Comparison of ENCODE assay signal across 8 cellular contexts in genomic region chr1:10471411-10472219, GRCh38. TPM values are rescaled to one million over a fixed set of nuclear protein-coding genes. Genes with fewer than 3 reads are reported as not detected.
DNase-seq lines count a peak whose midpoint lies in the region; ATAC-seq and TF ChIP-seq lines count a peak whose summit lies in the region.

No MANE protein-coding gene starts in this region.

- POLR2A ChIA-PET in A673 (lab: Charles Lee; ENCODE audit: low non-redundant PET), result no interaction called here
- POLR2A ChIA-PET in T-cell (lab: Charles Lee), result no interaction called here

- H3K27ac ChIP-seq in A673 (ENCODE audit: low read depth, low read length, poor library complexity, severe bottlenecking), result peak overlapping the region; percentile 65
- peak overlapping the region; percentile 53 for H3K27ac ChIP-seq in fibroblast of lung (ENCODE audit: insufficient read depth, low read length)

- H3K4me3 ChIP-seq in A673 (ENCODE audit: low read depth, low read length, poor library complexity, severe bottlenecking), result peak overlapping the region; percentile 73
- peak overlapping the region; percentile 58 to 86 (median 72) for H3K4me3 ChIP-seq in fibroblast of lung (replicated peaks in 1 of 4; ENCODE audit: control extremely low read depth in 1 of 4, insufficient read depth in 1 of 4, low read depth in 3 of 4, low read length in 4 of 4)

- H4K20me1 ChIP-seq in fibroblast of lung (ENCODE audit: control insufficient read depth, extremely low read depth, insufficient read depth, low read length), result no peaks in the 10 kb centered on the region

- peak overlapping the region; percentile 88 for H2AFZ ChIP-seq in fibroblast of lung (ENCODE audit: low read length)

- DNase-seq in A673 (ENCODE audit: low spot score) (peak; percentile 67), T-cell (peak in 1 of 34 experiments; percentile 1), fibroblast of lung (ENCODE audit: low read depth in 2 of 2) (peak; percentile 42 to 48), progenitor cell of endocrine pancreas (ENCODE audit: low spot score, unreplicated experiment) (peak; percentile 18), NCI-H2029 treated with DMSO at 0.1 percent for 48 hours (lab: John Stamatoyannopoulos, UW) (no peak), NCI-H1417 treated with DMSO at 0.1 percent for 48 hours (lab: John Stamatoyannopoulos, UW) (no peak), NCI-H1048 (lab: John Stamatoyannopoulos, UW) (no peak)

- peaks cover 19% of the 10 kb centered on the region for H3K36me3 ChIP-seq in A673 (ENCODE audit: insufficient read depth, low read length, poor library complexity, severe bottlenecking)
- H3K36me3 ChIP-seq in fibroblast of lung (ENCODE audit: control insufficient read depth, insufficient read depth, low read length), result peaks cover 2% of the 10 kb centered on the region

- H3K9ac ChIP-seq in fibroblast of lung (ENCODE audit: insufficient read depth, low read length), result peak overlapping the region; percentile 50

- H3K9me3 ChIP-seq in A673 (ENCODE audit: low read depth, low read length, poor library complexity, severe bottlenecking) (no peaks in the 10 kb centered on the region), fibroblast of lung (ENCODE audit: control insufficient read depth, insufficient read depth, low read depth, low read length) (no peaks in the 10 kb centered on the region)

- peak overlapping the region; percentile 92 to 99 (median 94) for H3K4me3 Mint-ChIP-seq in T-cell
- peak overlapping the region; percentile 96 for H3K4me3 Mint-ChIP-seq in progenitor cell of endocrine pancreas (ENCODE audit: low read depth)

- CTCF ChIA-PET in A673 (lab: Charles Lee), result interaction anchor here (0.6 kb wide), 1 partner anchor 396 kb away, joined by 3 read pairs; no protein-coding TSS in a partner anchor
- CTCF ChIA-PET in T-cell (lab: Charles Lee), result no interaction called here

- ATAC-seq in GM19328 (IDR thresholded peaks at IDR 0.05; ENCODE audit: unreplicated experiment) (peak; percentile 3), T-cell (replicated peaks in 1 of 4) (peak; percentile 4 to 5 (median 4))

- no peaks in the 10 kb centered on the region for H3K27me3 ChIP-seq in A673 (replicated peaks; ENCODE audit: insufficient read depth, low read depth, low read length, poor library complexity)
- no peaks in the 10 kb centered on the region for H3K27me3 ChIP-seq in fibroblast of lung (ENCODE audit: control insufficient read depth, insufficient read depth, low read length)

- H3K27me3 Mint-ChIP-seq in T-cell (no peaks in the 10 kb centered on the region), progenitor cell of endocrine pancreas (no peaks in the 10 kb centered on the region)

- H3K4me1 ChIP-seq in A673 (ENCODE audit: insufficient read depth, low read length, poor library complexity, severe bottlenecking) (peaks cover 4% of the 10 kb centered on the region), fibroblast of lung (ENCODE audit: control insufficient read depth, extremely low read depth, insufficient read depth, low read length) (peaks cover 4% of the 10 kb centered on the region)

- H3K4me1 Mint-ChIP-seq in T-cell, result peaks cover 40 to 53% (median 40%) of the 10 kb centered on the region in 3 donors
- H3K4me1 Mint-ChIP-seq in progenitor cell of endocrine pancreas (ENCODE audit: low read depth), result peaks cover 16% of the 10 kb centered on the region

- H3K27ac Mint-ChIP-seq in T-cell (peak overlapping the region; percentile 85 to 93), progenitor cell of endocrine pancreas (peak overlapping the region; percentile 97)

- intact Hi-C loops in A673 (cut with micrococcal nuclease; ENCODE audit: unreplicated experiment), result loop anchor here (5.0 kb wide), 1 partner anchor 39 kb away; the partner anchor contains the start of gene CENPS

- TSS peak; percentile 73 for BruUV-seq in A673 (replicated peaks; lab: Mats Ljungman, UMichigan)

- H3K9me3 Mint-ChIP-seq in T-cell, result no peaks in the 10 kb centered on the region
- no peaks in the 10 kb centered on the region for H3K9me3 Mint-ChIP-seq in progenitor cell of endocrine pancreas (ENCODE audit: low read depth)

- TF ChIP-seq CTCF in A673 (conservative IDR thresholded peaks at IDR 0.05; ENCODE audit: low read depth, low read length), result no peak
- TF ChIP-seq CTCF in fibroblast of lung (conservative IDR thresholded peaks at IDR 0.05 in 1 of 2, IDR thresholded peaks at IDR 0.05 in 1 of 2; ENCODE audit: low read depth in 1 of 2, low read length in 2 of 2), result no peak
- no peak for TF ChIP-seq CTCF in progenitor cell of endocrine pancreas (IDR thresholded peaks at IDR 0.05; ENCODE audit: unreplicated experiment)

- peaks cover 22% of the 10 kb centered on the region for H3K79me2 ChIP-seq in fibroblast of lung (ENCODE audit: control insufficient read depth, insufficient read depth, low read length)

- H3K36me3 Mint-ChIP-seq in T-cell (peaks cover 17% of the 10 kb centered on the region), progenitor cell of endocrine pancreas (ENCODE audit: insufficient read depth) (peaks cover 10% of the 10 kb centered on the region)

- H3K4me2 ChIP-seq in fibroblast of lung (ENCODE audit: extremely low read depth, insufficient read depth, low read length), result peak overlapping the region; percentile 95

RNA-seq across cellular contexts. Expression of gene DFFA, which starts 0.7 kb away (rescaled TPM):
- total RNA-seq in A673 (2021) (49.1 and 49.7 TPM in 2 replicates), T-cell (10 to 100 TPM; 19.3 to 32.9 (median 26.0) TPM), fibroblast of lung (32.1 and 33.5 TPM in 2 replicates), progenitor cell of endocrine pancreas (47.9 and 54.4 TPM in 2 replicates)
- polyA plus RNA-seq in fibroblast of lung, result 27.8 and 34.2 TPM in 2 replicates
- 26.0 and 34.0 TPM in 2 replicates for polyA plus RNA-seq in fibroblast of lung (2012)
- 38.7 and 44.5 TPM in 2 replicates for polyA minus RNA-seq in fibroblast of lung (ENCODE audit: low replicate concordance)

RNA-seq across cellular contexts. Expression of gene PEX14, which starts 3.1 kb away (rescaled TPM):
- total RNA-seq in A673 (2021) (26.8 and 29.3 TPM in 2 replicates), T-cell (10 to 100 TPM; 22.3 to 24.5 (median 22.7) TPM), fibroblast of lung (8.2 and 11.4 TPM in 2 replicates), progenitor cell of endocrine pancreas (27.8 and 28.7 TPM in 2 replicates)
- polyA plus RNA-seq in fibroblast of lung, result 10.3 and 14.4 TPM in 2 replicates
- polyA plus RNA-seq in fibroblast of lung (2012), result 17.8 and 23.5 TPM in 2 replicates
- polyA minus RNA-seq in fibroblast of lung (ENCODE audit: low replicate concordance), result 12.0 and 12.2 TPM in 2 replicates

RNA-seq across cellular contexts. Expression of gene CORT, which starts 21.8 kb away (rescaled TPM):
- total RNA-seq in A673 (2021) (1.4 and 2.0 TPM in 2 replicates), T-cell (under 1 TPM in 3 of 5 donors, not detected in 2; 0.40 to 0.55 (median 0.43) TPM), fibroblast of lung (0.17 TPM in 1 of 2 replicates, not detected in the other), progenitor cell of endocrine pancreas (1.0 and 2.0 TPM in 2 replicates)
- not detected in 2 replicates for polyA plus RNA-seq in fibroblast of lung
- 0.21 and 0.31 TPM in 2 replicates for polyA plus RNA-seq in fibroblast of lung (2012)
- not detected in 2 replicates for polyA minus RNA-seq in fibroblast of lung (ENCODE audit: low replicate concordance)

RNA-seq across cellular contexts. Expression of gene CENPS, which starts 41.4 kb away (rescaled TPM):
- 37.7 and 42.2 TPM in 2 replicates for total RNA-seq in A673 (2021)
- 1 to 10 TPM; 3.5 to 9.7 (median 5.8) TPM for total RNA-seq in T-cell
- 7.4 and 10.2 TPM in 2 replicates for total RNA-seq in fibroblast of lung
- 11.9 and 15.3 TPM in 2 replicates for polyA plus RNA-seq in fibroblast of lung
- polyA plus RNA-seq in fibroblast of lung (2012), result 17.1 and 26.7 TPM in 2 replicates
- polyA minus RNA-seq in fibroblast of lung (ENCODE audit: low replicate concordance), result 5.3 and 6.1 TPM in 2 replicates
- 22.2 and 22.5 TPM in 2 replicates for total RNA-seq in progenitor cell of endocrine pancreas

Comparison
In these comparisons a context has a peak if more than half of its experiments do, and no peak if none do; other contexts are left out.
1. DNase-seq: peak in A673 (single experiment), fibroblast of lung (2 of 2) and progenitor cell of endocrine pancreas (single experiment); none in NCI-H2029 treated with DMSO at 0.1 percent for 48 hours (single experiment), NCI-H1417 treated with DMSO at 0.1 percent for 48 hours (single experiment) and NCI-H1048 (single experiment).